Comparison of ENCODE assay signal across 8 cellular contexts in the genomic region with DNA sequence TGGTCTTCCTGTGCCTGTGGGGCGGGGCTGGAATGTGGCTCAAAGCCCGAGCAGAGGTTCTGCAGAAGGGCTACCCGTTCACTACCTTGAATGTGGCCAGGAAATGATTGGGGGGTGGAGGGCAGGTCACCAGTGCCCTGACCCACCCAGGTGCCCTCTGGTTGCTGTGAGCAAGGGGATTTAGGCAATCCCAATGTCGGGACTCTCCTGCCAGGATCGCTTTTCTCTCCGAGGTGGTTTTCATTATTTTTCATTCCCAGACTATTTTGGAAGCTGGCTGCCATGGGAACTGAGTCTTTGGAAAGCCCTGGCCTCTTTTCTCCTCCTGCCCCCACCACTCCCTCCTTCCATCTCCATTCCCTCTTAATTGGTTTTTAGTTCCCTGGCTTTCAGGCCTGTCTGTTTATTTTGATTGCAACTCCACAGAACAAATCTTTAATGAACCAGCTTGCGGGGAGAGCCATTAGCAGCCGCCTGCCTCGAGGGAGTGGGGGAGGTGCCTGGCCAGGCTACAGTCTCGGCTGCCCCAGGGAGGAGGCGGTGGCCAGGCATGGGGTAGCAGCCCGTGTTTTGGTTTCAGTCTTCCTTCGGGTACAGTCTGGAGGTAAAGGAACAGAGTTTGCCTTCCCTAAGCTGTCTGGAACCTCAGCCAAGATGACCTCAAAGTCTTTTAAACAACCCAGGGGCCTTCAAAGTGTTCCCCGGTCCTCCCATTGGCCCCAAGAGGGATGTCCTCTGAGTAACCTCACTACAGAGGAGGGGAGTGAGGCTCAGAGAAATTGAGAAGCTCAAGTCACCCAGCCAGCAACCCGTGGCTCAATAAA.
DNase-seq lines count a peak whose midpoint lies in the region; ATAC-seq and TF ChIP-seq lines count a peak whose summit lies in the region.

No MANE protein-coding gene starts in this region.

- peak overlapping the region; percentile 53 for H3K4me2 ChIP-seq in skeletal muscle satellite cell (ENCODE audit: low read length)

- DNase-seq in WERI-Rb-1 (peak; percentile 71), hypothalamus (lab: John Stamatoyannopoulos, UW) (peak in 32 of 51 donors; percentile 3 to 80 (median 48)), OCI-M2 (lab: John Stamatoyannopoulos, UW; ENCODE audit: unreplicated experiment) (no peak)
- DNase-seq in CD8-positive, alpha-beta memory T cell: no peak

- CTCF ChIA-PET in HEK293 (lab: Yijun Ruan, JAX): interaction anchor here (0.6 to 2.2 kb wide), 5 partner anchors 21 to 114 kb away, joined by 3 to 13 read pairs (median 4); no protein-coding TSS in a partner anchor
- CTCF ChIA-PET in CD8-positive, alpha-beta memory T cell (lab: Charles Lee): no interaction called here

- H3K9ac ChIP-seq in skeletal muscle satellite cell (ENCODE audit: low read depth, low read length): peak overlapping the region; percentile 57

- H3K9me3 ChIP-seq in HEK293 (ENCODE audit: control insufficient read depth, insufficient read depth, low read depth, low read length) (no peaks in the 10 kb centered on the region), WERI-Rb-1 (ENCODE audit: severe bottlenecking) (no peaks in the 10 kb centered on the region), skeletal muscle satellite cell (replicated peaks; ENCODE audit: low read length) (no peaks in the 10 kb centered on the region)
- no peaks in the 10 kb centered on the region for H3K9me3 ChIP-seq in CD8-positive, alpha-beta memory T cell (ENCODE audit: low read length)

- peaks cover 22% of the 10 kb centered on the region for H3K4me1 ChIP-seq in HEK293 (ENCODE audit: control insufficient read depth, insufficient read depth, low read length)
- H3K4me1 ChIP-seq in skeletal muscle satellite cell (ENCODE audit: control insufficient read depth, insufficient read depth, low read length): peaks cover 23% of the 10 kb centered on the region
- H3K4me1 ChIP-seq in CD8-positive, alpha-beta memory T cell (ENCODE audit: insufficient read depth, low read length): no peaks in the 10 kb centered on the region

- 0 out of 2 replicates have a peak overlapping the region, but pooled peaks have one; percentile 3 for H3K4me3 ChIP-seq in HEK293 (ENCODE audit: low read depth, low read length)
- no peak overlapping the region for H3K4me3 ChIP-seq in WERI-Rb-1 (ENCODE audit: low read depth, low read length)
- no peak overlapping the region for H3K4me3 ChIP-seq in skeletal muscle satellite cell (ENCODE audit: low read length)
- no peak overlapping the region for H3K4me3 ChIP-seq in CD8-positive, alpha-beta memory T cell (ENCODE audit: low read length)

- H3K4me1 Mint-ChIP-seq in CD8-positive, alpha-beta memory T cell: no peaks in the 10 kb centered on the region

- POLR2A ChIA-PET in HEK293 (lab: Yijun Ruan, JAX): interaction anchor here (1.2 to 1.5 kb wide), 2 partner anchors 10 to 315 kb away, joined by 4 read pairs; no protein-coding TSS in a partner anchor
- POLR2A ChIA-PET in CD8-positive, alpha-beta memory T cell (lab: Charles Lee): no interaction called here

- TF ChIP-seq CTCF in HEK293 (tag by site-specific recombination; IDR thresholded peaks at IDR 0.05) (no peak), WERI-Rb-1 (IDR thresholded peaks at IDR 0.05; ENCODE audit: low read depth, low read length) (no peak)

- H3K27ac ChIP-seq in HEK293 (ENCODE audit: extremely low read depth, low read depth, low read length): peak overlapping the region; percentile 86
- peak overlapping the region; percentile 50 for H3K27ac ChIP-seq in WERI-Rb-1
- H3K27ac ChIP-seq in CD8-positive, alpha-beta memory T cell (ENCODE audit: low read depth, low read length): no peak overlapping the region

- H3K27me3 ChIP-seq in WERI-Rb-1 (ENCODE audit: insufficient read depth, low read depth, severe bottlenecking): no peaks in the 10 kb centered on the region
- no peaks in the 10 kb centered on the region for H3K27me3 ChIP-seq in skeletal muscle satellite cell (ENCODE audit: control insufficient read depth, insufficient read depth, low read length)
- no peaks in the 10 kb centered on the region for H3K27me3 ChIP-seq in CD8-positive, alpha-beta memory T cell (ENCODE audit: insufficient read depth, low read length, poor library complexity, severe bottlenecking)

- H3K36me3 ChIP-seq in HEK293 (ENCODE audit: control insufficient read depth in 2 of 2, insufficient read depth in 1 of 2, low read length in 2 of 2) (no peaks in the 10 kb centered on the region), WERI-Rb-1 (no peaks in the 10 kb centered on the region), skeletal muscle satellite cell (ENCODE audit: insufficient read depth, low read length) (no peaks in the 10 kb centered on the region)
- no peaks in the 10 kb centered on the region for H3K36me3 ChIP-seq in CD8-positive, alpha-beta memory T cell (ENCODE audit: insufficient read depth, low read length)

- no peak overlapping the region for H3K4me3 Mint-ChIP-seq in CD8-positive, alpha-beta memory T cell

- no peaks in the 10 kb centered on the region for H3K9me3 Mint-ChIP-seq in CD8-positive, alpha-beta memory T cell

- ATAC-seq in HG03469 (IDR thresholded peaks at IDR 0.05; ENCODE audit: unreplicated experiment): no peak
- no peak for ATAC-seq in HG02885 (IDR thresholded peaks at IDR 0.05; ENCODE audit: poor library complexity, unreplicated experiment)

- H3K27ac Mint-ChIP-seq in CD8-positive, alpha-beta memory T cell: no peak overlapping the region

- H3K27me3 Mint-ChIP-seq in CD8-positive, alpha-beta memory T cell: peaks cover 4 to 27% of the 10 kb centered on the region in 2 donors

- no peaks in the 10 kb centered on the region for H3K36me3 Mint-ChIP-seq in CD8-positive, alpha-beta memory T cell

TF ChIP-seq in HEK293, 187 proteins besides CTCF, POLR2A, EP300 and RAD21 (continues in another document):
- TF ChIP-seq MZF1 (tag by site-specific recombination; IDR thresholded peaks at IDR 0.05; ENCODE audit: borderline replicate concordance) (peak; percentile 78; the same call in 1 of the 2 replicates), SP7 (tag by site-specific recombination; IDR thresholded peaks at IDR 0.05) (0 out of 2 replicates have a peak, but pooled peaks have one; percentile 48), ZSCAN30 (tag by site-specific recombination; IDR thresholded peaks at IDR 0.05) (0 out of 2 replicates have a peak, but pooled peaks have one; percentile 32), GLI2 (tag by site-specific recombination; IDR thresholded peaks at IDR 0.05; ENCODE audit: borderline replicate concordance, low read depth) (peak; percentile 29; the same call in 1 of the 2 replicates), YY1 (tag by site-specific recombination; IDR thresholded peaks at IDR 0.05) (0 out of 2 replicates have a peak, but pooled peaks have one; percentile 21), ZNF747 (tag by site-specific recombination; IDR thresholded peaks at IDR 0.05) (no peak), OVOL3 (tag by site-specific recombination; IDR thresholded peaks at IDR 0.05) (0 out of 2 replicates have a peak, but pooled peaks have one; percentile 49), ZNF707 (tag by site-specific recombination; IDR thresholded peaks at IDR 0.05) (no peak), ZNF623 (tag by site-specific recombination; IDR thresholded peaks at IDR 0.05) (no peak), ZNF341 (tag by site-specific recombination; IDR thresholded peaks at IDR 0.05; ENCODE audit: low read depth) (peak; percentile 67), WT1 (tag by site-specific recombination; IDR thresholded peaks at IDR 0.05) (peak; percentile 92), ZNF311 (tag by site-specific recombination; IDR thresholded peaks at IDR 0.05; ENCODE audit: borderline replicate concordance) (no peak), ZNF184 (tag by site-specific recombination; IDR thresholded peaks at IDR 0.05) (no peak), ZFP69B (tag by site-specific recombination; IDR thresholded peaks at IDR 0.05) (peak; percentile 80), GLIS1 (tag by site-specific recombination; IDR thresholded peaks at IDR 0.05) (peak; percentile 88)
- TF ChIP-seq, protein P1, sequence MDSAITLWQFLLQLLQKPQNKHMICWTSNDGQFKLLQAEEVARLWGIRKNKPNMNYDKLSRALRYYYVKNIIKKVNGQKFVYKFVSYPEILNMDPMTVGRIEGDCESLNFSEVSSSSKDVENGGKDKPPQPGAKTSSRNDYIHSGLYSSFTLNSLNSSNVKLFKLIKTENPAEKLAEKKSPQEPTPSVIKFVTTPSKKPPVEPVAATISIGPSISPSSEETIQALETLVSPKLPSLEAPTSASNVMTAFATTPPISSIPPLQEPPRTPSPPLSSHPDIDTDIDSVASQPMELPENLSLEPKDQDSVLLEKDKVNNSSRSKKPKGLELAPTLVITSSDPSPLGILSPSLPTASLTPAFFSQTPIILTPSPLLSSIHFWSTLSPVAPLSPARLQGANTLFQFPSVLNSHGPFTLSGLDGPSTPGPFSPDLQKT (IDR thresholded peaks at IDR 0.05; ENCODE audit: borderline replicate concordance, low read depth, low read length): no peak
- TF ChIP-seq, protein P2, sequence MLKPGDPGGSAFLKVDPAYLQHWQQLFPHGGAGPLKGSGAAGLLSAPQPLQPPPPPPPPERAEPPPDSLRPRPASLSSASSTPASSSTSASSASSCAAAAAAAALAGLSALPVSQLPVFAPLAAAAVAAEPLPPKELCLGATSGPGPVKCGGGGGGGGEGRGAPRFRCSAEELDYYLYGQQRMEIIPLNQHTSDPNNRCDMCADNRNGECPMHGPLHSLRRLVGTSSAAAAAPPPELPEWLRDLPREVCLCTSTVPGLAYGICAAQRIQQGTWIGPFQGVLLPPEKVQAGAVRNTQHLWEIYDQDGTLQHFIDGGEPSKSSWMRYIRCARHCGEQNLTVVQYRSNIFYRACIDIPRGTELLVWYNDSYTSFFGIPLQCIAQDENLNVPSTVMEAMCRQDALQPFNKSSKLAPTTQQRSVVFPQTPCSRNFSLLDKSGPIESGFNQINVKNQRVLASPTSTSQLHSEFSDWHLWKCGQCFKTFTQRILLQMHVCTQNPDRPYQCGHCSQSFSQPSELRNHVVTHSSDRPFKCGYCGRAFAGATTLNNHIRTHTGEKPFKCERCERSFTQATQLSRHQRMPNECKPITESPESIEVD (tag by site-specific recombination; IDR thresholded peaks at IDR 0.05): peak; percentile 82

Comparison
In these comparisons a context has a peak if more than half of its experiments do, and no peak if none do; other contexts are left out.
1. DNase-seq: peak in WERI-Rb-1 (single experiment) and hypothalamus (32 of 51); none in OCI-M2 (single experiment) and CD8-positive, alpha-beta memory T cell (0 of 5).